Comparison of ENCODE assay signal across 1 cellular context in the genomic region with DNA sequence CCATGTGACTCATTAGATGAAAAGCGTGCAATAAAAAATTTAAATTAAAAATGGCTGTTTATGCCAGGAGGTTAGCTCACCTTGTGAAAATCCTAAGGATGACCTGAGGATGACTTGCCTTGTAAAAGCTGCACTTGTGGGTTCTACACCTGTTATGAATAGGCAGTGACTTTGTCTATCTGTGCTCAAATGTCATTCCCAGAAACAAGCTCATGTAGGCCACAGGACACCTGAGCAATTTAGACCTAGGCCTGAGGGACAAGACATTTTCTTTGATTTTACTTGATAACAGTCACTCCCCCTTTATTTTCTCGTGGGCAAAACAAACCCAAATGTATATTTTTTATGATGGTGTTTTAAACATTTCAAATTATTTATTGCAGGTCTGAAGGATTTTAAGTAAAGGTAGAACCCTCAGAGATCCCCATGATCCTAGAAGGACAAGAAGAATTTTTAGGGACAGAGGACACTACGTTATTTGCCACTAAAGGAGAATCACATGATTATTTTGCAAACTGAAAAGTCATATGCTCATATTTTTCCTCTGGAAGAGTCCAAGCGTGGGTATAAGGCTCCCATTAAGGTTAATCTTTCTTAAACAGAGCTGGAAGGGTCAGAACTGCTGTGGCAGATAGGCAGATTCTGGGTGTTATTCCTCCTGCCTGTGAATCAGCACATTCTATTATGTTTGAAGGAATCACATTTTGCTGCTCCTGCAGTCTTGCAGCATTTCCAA.
A peak's percentile ranks its signal among the peaks of the same experiment; 100 is the strongest.
TF ChIP-seq lines count a peak whose summit lies in the region.

No MANE protein-coding gene starts in this region.

TF ChIP-seq in K562, 482 proteins besides CTCF, POLR2A, EP300 and RAD21 (continued from another document and continues in another):
- TF ChIP-seq BRD4 (IDR thresholded peaks at IDR 0.05) (no peak), BDP1 (IDR thresholded peaks at IDR 0.05; ENCODE audit: insufficient read depth, insufficient read length) (no peak), NCOA2 (IDR thresholded peaks at IDR 0.05; ENCODE audit: partially characterized antibody in 2 of 2) (peak; percentile 51 to 58), ZNF77 (CRISPR knock-in tag; IDR thresholded peaks at IDR 0.05) (no peak), KAT7 (CRISPR knock-in tag; IDR thresholded peaks at IDR 0.05; ENCODE audit: borderline replicate concordance) (no peak; the same call in 1 of the 2 replicates), ZNF140 (CRISPR knock-in tag; IDR thresholded peaks at IDR 0.05) (no peak), COPS2 (conservative IDR thresholded peaks at IDR 0.05) (no peak), SREBF2 (CRISPR knock-in tag; IDR thresholded peaks at IDR 0.05) (no peak), SAFB (IDR thresholded peaks at IDR 0.05; ENCODE audit: borderline replicate concordance, low read depth, low read length) (no peak), FOXJ2 (tag; IDR thresholded peaks at IDR 0.05) (peak; percentile 78), MYNN (IDR thresholded peaks at IDR 0.05) (peak; percentile 72), MYNN (CRISPR knock-in tag; IDR thresholded peaks at IDR 0.05) (no peak), XRCC5 (IDR thresholded peaks at IDR 0.05; ENCODE audit: low read depth, low read length) (no peak), SRSF3 (IDR thresholded peaks at IDR 0.05; ENCODE audit: insufficient read depth, low read length) (no peak), MBD2 (IDR thresholded peaks at IDR 0.05; ENCODE audit: borderline replicate concordance, low read depth) (0 out of 2 replicates have a peak, but pooled peaks have one; percentile 43), NR2C2 (CRISPR knock-in tag; IDR thresholded peaks at IDR 0.05) (no peak), NR2C2 (tag; IDR thresholded peaks at IDR 0.05) (0 out of 2 replicates have a peak, but pooled peaks have one; percentile 10), SMARCE1 (IDR thresholded peaks at IDR 0.05) (peak; percentile 91), ZNF143 (CRISPR knock-in tag; IDR thresholded peaks at IDR 0.05) (no peak), ZFP1 (CRISPR knock-in tag; IDR thresholded peaks at IDR 0.05) (no peak), CCNT2 (IDR thresholded peaks at IDR 0.05; ENCODE audit: borderline replicate concordance, extremely low read depth, insufficient read length, low read depth, low read length) (peak; percentile 89), SMAD3 (CRISPR knock-in tag; conservative IDR thresholded peaks at IDR 0.05) (peak; percentile 48; the same call in 1 of the 2 replicates), ZKSCAN3 (CRISPR knock-in tag; IDR thresholded peaks at IDR 0.05) (no peak), FOSL1 (tag; conservative IDR thresholded peaks at IDR 0.05) (peak; percentile 60), ZNF561 (CRISPR knock-in tag; conservative IDR thresholded peaks at IDR 0.05) (no peak), KDM5B (IDR thresholded peaks at IDR 0.05; ENCODE audit: insufficient replicate concordance, low read depth, low read length) (no peak), ATF7 (IDR thresholded peaks at IDR 0.05) (peak; percentile 69; the same call in 1 of the 2 replicates), CBX8 (IDR thresholded peaks at IDR 0.05; ENCODE audit: borderline replicate concordance, extremely low read depth, low read depth, low read length, poor library complexity, severe bottlenecking) (no peak), ZNF398 (CRISPR knock-in tag; IDR thresholded peaks at IDR 0.05) (no peak), SAFB2 (IDR thresholded peaks at IDR 0.05; ENCODE audit: borderline replicate concordance, low read depth, low read length, severe bottlenecking) (no peak), E2F3 (CRISPR knock-in tag; IDR thresholded peaks at IDR 0.05) (no peak), HNRNPL (IDR thresholded peaks at IDR 0.05; ENCODE audit: low read depth, low read length) (no peak), DMBX1 (CRISPR knock-in tag; IDR thresholded peaks at IDR 0.05; ENCODE audit: borderline replicate concordance) (peak; percentile 59; the same call in 1 of the 2 replicates), LEF1 (IDR thresholded peaks at IDR 0.05) (peak; percentile 93), MEIS2 (IDR thresholded peaks at IDR 0.05; ENCODE audit: partially characterized antibody) (peak; percentile 9), ARID3A (IDR thresholded peaks at IDR 0.05; ENCODE audit: borderline replicate concordance, low read depth, low read length) (peak; percentile 91), NFE2 (IDR thresholded peaks at IDR 0.05; ENCODE audit: low read depth) (peak; percentile 99), FOXK2 (conservative IDR thresholded peaks at IDR 0.05 in 1 of 2, IDR thresholded peaks at IDR 0.05 in 1 of 2; ENCODE audit: low read depth in 2 of 2) (peak; percentile 57 to 60; a peak in 2 of 4 replicates), ZBTB11 (CRISPR knock-in tag; IDR thresholded peaks at IDR 0.05) (peak in 1 of 3 experiments; percentile 73; a peak in 2 of 6 replicates), NELFE (IDR thresholded peaks at IDR 0.05; ENCODE audit: insufficient read depth, insufficient read length) (no peak), SLC30A9 (CRISPR knock-in tag; IDR thresholded peaks at IDR 0.05) (no peak), CHCHD3 (CRISPR knock-in tag; IDR thresholded peaks at IDR 0.05) (no peak), RBM39 (optimal IDR thresholded peaks at IDR 0.05; ENCODE audit: low read depth, low read length) (no peak), ZNF41 (CRISPR knock-in tag; conservative IDR thresholded peaks at IDR 0.05) (0 out of 2 replicates have a peak, but pooled peaks have one; percentile 41)
- TF ChIP-seq, protein P1, sequence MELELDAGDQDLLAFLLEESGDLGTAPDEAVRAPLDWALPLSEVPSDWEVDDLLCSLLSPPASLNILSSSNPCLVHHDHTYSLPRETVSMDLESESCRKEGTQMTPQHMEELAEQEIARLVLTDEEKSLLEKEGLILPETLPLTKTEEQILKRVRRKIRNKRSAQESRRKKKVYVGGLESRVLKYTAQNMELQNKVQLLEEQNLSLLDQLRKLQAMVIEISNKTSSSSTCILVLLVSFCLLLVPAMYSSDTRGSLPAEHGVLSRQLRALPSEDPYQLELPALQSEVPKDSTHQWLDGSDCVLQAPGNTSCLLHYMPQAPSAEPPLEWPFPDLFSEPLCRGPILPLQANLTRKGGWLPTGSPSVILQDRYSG (tag; conservative IDR thresholded peaks at IDR 0.05; ENCODE audit: low read depth), result peak; percentile 66; the same call in 1 of the 2 replicates
- TF ChIP-seq, protein P2, sequence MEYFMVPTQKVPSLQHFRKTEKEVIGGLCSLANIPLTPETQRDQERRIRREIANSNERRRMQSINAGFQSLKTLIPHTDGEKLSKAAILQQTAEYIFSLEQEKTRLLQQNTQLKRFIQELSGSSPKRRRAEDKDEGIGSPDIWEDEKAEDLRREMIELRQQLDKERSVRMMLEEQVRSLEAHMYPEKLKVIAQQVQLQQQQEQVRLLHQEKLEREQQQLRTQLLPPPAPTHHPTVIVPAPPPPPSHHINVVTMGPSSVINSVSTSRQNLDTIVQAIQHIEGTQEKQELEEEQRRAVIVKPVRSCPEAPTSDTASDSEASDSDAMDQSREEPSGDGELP (CRISPR knock-in tag; IDR thresholded peaks at IDR 0.05; ENCODE audit: borderline replicate concordance), result no peak
- TF ChIP-seq, protein P3, sequence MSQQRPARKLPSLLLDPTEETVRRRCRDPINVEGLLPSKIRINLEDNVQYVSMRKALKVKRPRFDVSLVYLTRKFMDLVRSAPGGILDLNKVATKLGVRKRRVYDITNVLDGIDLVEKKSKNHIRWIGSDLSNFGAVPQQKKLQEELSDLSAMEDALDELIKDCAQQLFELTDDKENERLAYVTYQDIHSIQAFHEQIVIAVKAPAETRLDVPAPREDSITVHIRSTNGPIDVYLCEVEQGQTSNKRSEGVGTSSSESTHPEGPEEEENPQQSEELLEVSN (IDR thresholded peaks at IDR 0.05; ENCODE audit: borderline replicate concordance in 1 of 2, extremely low read depth in 1 of 2, insufficient read depth in 1 of 2, insufficient read length in 1 of 2, low read depth in 1 of 2, low read length in 1 of 2, poor library complexity in 1 of 2, severe bottlenecking in 1 of 2), result no peak
- TF ChIP-seq, protein P4, sequence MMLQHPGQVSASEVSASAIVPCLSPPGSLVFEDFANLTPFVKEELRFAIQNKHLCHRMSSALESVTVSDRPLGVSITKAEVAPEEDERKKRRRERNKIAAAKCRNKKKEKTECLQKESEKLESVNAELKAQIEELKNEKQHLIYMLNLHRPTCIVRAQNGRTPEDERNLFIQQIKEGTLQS (IDR thresholded peaks at IDR 0.05), result peak; percentile 35; the same call in 1 of the 2 replicates
- TF ChIP-seq, protein P4 (CRISPR knock-in tag; conservative IDR thresholded peaks at IDR 0.05), result no peak
- TF ChIP-seq, protein P5, sequence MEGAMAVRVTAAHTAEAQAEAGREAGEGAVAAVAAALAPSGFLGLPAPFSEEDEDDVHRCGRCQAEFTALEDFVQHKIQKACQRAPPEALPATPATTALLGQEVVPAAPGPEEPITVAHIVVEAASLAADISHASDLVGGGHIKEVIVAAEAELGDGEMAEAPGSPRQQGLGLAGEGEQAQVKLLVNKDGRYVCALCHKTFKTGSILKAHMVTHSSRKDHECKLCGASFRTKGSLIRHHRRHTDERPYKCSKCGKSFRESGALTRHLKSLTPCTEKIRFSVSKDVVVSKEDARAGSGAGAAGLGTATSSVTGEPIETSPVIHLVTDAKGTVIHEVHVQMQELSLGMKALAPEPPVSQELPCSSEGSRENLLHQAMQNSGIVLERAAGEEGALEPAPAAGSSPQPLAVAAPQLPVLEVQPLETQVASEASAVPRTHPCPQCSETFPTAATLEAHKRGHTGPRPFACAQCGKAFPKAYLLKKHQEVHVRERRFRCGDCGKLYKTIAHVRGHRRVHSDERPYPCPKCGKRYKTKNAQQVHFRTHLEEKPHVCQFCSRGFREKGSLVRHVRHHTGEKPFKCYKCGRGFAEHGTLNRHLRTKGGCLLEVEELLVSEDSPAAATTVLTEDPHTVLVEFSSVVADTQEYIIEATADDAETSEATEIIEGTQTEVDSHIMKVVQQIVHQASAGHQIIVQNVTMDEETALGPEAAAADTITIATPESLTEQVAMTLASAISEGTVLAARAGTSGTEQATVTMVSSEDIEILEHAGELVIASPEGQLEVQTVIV (CRISPR knock-in tag; IDR thresholded peaks at IDR 0.05; ENCODE audit: borderline replicate concordance), result no peak
